15 cellular contexts compared by ENCODE assay signal in the genomic region with DNA sequence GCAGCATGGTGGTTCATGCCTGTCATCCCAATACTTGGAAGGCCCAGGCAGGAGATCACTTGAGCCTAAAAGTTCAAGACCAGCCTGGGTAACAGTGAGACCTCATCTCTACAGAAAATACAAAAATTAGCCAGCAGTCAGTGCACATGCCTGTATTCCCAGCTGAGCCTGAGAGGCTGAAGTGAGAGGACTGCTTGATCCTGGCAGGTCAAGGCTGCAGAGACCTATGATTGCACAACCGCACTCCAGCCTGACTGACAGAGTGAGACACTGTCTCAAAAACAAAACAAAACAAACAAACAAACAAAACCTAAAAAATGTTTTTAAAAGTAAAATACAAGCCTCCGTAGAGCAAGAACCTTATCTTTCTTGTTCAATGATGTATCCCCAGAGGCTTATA.
"Had no signal": no experiment of that assay in that cellular context is flagged by ENCODE, and none has a peak within 500 bp of the region (broad histone marks: within the 10 kb centered on the region; RNA-seq: fewer than 3 reads in every experiment).

No MANE protein-coding gene starts in this region.

- H3K27ac ChIP-seq: esophagus muscularis mucosa, tibial artery, vagina had no signal

- H3K27me3 Mint-ChIP-seq: activated CD4-positive, alpha-beta T cell treated with anti-CD3 and anti-CD28 coated beads, Interleukin-2, amount 10 ng/mL, durations not matched to agents 24 days and 14 days had no signal

- H3K9me3 Mint-ChIP-seq: activated CD4-positive, alpha-beta T cell treated with anti-CD3 and anti-CD28 coated beads, Interleukin-2, amount 10 ng/mL, durations not matched to agents 24 days and 14 days; activated T-helper 2 cell treated with anti-CD3 and anti-CD28 coated beads, Interferon-gamma antibody, Interleukin-2, Interleukin-4, amounts not matched to agents 10 μg/mL and 5 μg/mL and 100 μg/mL, durations not matched to agents 14 hours and 24 hours and 36 hours; immature natural killer cell; neural crest cell; WTC11 had no signal

- H3K36me3 Mint-ChIP-seq: WTC11 had no signal

- DNase-seq: activated CD4-positive, alpha-beta T cell treated with anti-CD3 and anti-CD28 coated beads, Interleukin-2, amount 10 ng/mL, durations not matched to agents 24 days and 14 days; activated naive CD4-positive, alpha-beta T cell treated with anti-CD3 and anti-CD28 coated beads, Interleukin-2, amount 50 U/mL, for 16 hours; activated T-cell treated with anti-CD3 and anti-CD28 coated beads for 4 hours; aorta; immature natural killer cell; left colon; mesendoderm; small intestine; tibial artery had no signal

- H3K27ac Mint-ChIP-seq: activated CD4-positive, alpha-beta T cell treated with anti-CD3 and anti-CD28 coated beads, Interleukin-2, amount 10 ng/mL, durations not matched to agents 24 days and 14 days; activated T-helper 2 cell treated with anti-CD3 and anti-CD28 coated beads, Interferon-gamma antibody, Interleukin-2, Interleukin-4, amounts not matched to agents 10 μg/mL and 5 μg/mL and 100 μg/mL, durations not matched to agents 14 hours and 24 hours and 36 hours; WTC11 had no signal

- FAIRE-seq: bronchial epithelial cell, small intestine had no signal

- H3K27me3 ChIP-seq: esophagus muscularis mucosa, tibial artery, vagina had no signal

- H3K4me3 Mint-ChIP-seq: activated CD4-positive, alpha-beta T cell treated with anti-CD3 and anti-CD28 coated beads, Interleukin-2, amount 10 ng/mL, durations not matched to agents 24 days and 14 days; immature natural killer cell; neural crest cell; WTC11 had no signal

- ATAC-seq: left colon, WTC11 had no signal

- H3K36me3 ChIP-seq: esophagus muscularis mucosa, tibial artery, vagina had no signal

- H3K9me3 ChIP-seq: esophagus muscularis mucosa, tibial artery, vagina had no signal

- H3K4me3 ChIP-seq: esophagus muscularis mucosa, tibial artery, vagina had no signal
